ENCODE assay signal across 22 cellular contexts in genomic region chr3:126903521-126903920, GRCh38.
DNase-seq lines count a peak whose midpoint lies in the region; ATAC-seq, FAIRE-seq and TF ChIP-seq lines count a peak whose summit lies in the region.
"Had no signal": no experiment of that assay in that cellular context is flagged by ENCODE, and none has a peak within 500 bp of the region (broad histone marks: within the 10 kb centered on the region; RNA-seq: fewer than 3 reads in every experiment).

No MANE protein-coding gene starts in this region.

- H3K4me3 ChIP-seq in hepatocyte, result no peak overlapping the region
- H3K4me3 ChIP-seq in pancreas, result no peak overlapping the region
- H3K4me3 ChIP-seq: PC-9, SK-N-MC had no signal

- H2AFZ ChIP-seq in hepatocyte, result no peak overlapping the region
- H2AFZ ChIP-seq: PC-9 had no signal

- DNase-seq in hepatocyte (ENCODE audit: low spot score) (peak; percentile 16), pancreas (no peak), epidermal melanocyte (ENCODE audit: insufficient read length, low spot score) (no peak)
- no peak for DNase-seq in activated CD4-positive, alpha-beta T cell treated with anti-CD3 and anti-CD28 coated beads, Interleukin-2, amount 10 ng/mL, durations not matched to agents 24 days and 14 days
- DNase-seq: BE2C; CD4-positive, CD25-positive, alpha-beta regulatory T cell; DMS79; MM.1S; NCI-H1048; NCI-H1417 treated with DMSO at 0.1 percent for 48 hours; NCI-H187; NCI-H446 treated with DMSO at 0.1 percent for 48 hours; NCI-H69; RPMI8226; SHP77 had no signal

- no peaks in the 10 kb centered on the region for H4K20me1 ChIP-seq in hepatocyte (ENCODE audit: insufficient read depth, poor library complexity, severe bottlenecking)

- no peak for FAIRE-seq in pancreas (lab: Jason Lieb, UNC)
- FAIRE-seq: GM19239, H54 had no signal

- WGBS in hepatocyte (ENCODE audit: low lambda C conversion rate, missing lambda C conversion rate), result 75% methylated on average over 3 of the region's 3 CpGs
- 26 to 31% methylated on average over 3 of the region's 3 CpGs for WGBS in pancreas, 2 donors

- H3K4me2 ChIP-seq in hepatocyte, result no peak overlapping the region
- H3K4me2 ChIP-seq: PC-9 had no signal

- H3K9me3 Mint-ChIP-seq in activated CD4-positive, alpha-beta T cell treated with anti-CD3 and anti-CD28 coated beads, Interleukin-2, amount 10 ng/mL, durations not matched to agents 24 days and 14 days, result no peaks in the 10 kb centered on the region
- H3K9me3 Mint-ChIP-seq: CD4-positive, CD25-positive, alpha-beta regulatory T cell had no signal

- H3K4me1 Mint-ChIP-seq in activated CD4-positive, alpha-beta T cell treated with anti-CD3 and anti-CD28 coated beads, Interleukin-2, amount 10 ng/mL, durations not matched to agents 24 days and 14 days, result peaks cover 1% of the 10 kb centered on the region

- H3K36me3 ChIP-seq in hepatocyte (replicated peaks; ENCODE audit: insufficient read depth, low read depth) (no peaks in the 10 kb centered on the region), pancreas (no peaks in the 10 kb centered on the region)
- H3K36me3 ChIP-seq: BE2C had no signal

- H3K27me3 ChIP-seq in hepatocyte, result no peaks in the 10 kb centered on the region
- H3K27me3 ChIP-seq in pancreas, result no peaks in the 10 kb centered on the region
- H3K27me3 ChIP-seq: BE2C had no signal

- H3K27ac Mint-ChIP-seq in activated CD4-positive, alpha-beta T cell treated with anti-CD3 and anti-CD28 coated beads, Interleukin-2, amount 10 ng/mL, durations not matched to agents 24 days and 14 days, result no peak overlapping the region
- H3K27ac Mint-ChIP-seq: CD4-positive, CD25-positive, alpha-beta regulatory T cell had no signal

- H3K9me3 ChIP-seq in hepatocyte (ENCODE audit: low read depth), result no peaks in the 10 kb centered on the region
- no peaks in the 10 kb centered on the region for H3K9me3 ChIP-seq in pancreas
- H3K9me3 ChIP-seq: BE2C had no signal

- H3K79me2 ChIP-seq in hepatocyte, result no peaks in the 10 kb centered on the region

- intact Hi-C loops in pancreas (cut with DNase I), result no loop called here
- intact Hi-C loops in activated CD4-positive, alpha-beta T cell treated with anti-CD3 and anti-CD28 coated beads, Interleukin-2, amount 10 ng/mL, durations not matched to agents 24 days and 14 days (cut with micrococcal nuclease), result no loop called here

- peak overlapping the region; percentile 38; the same call in 1 of the 2 replicates for H3K27ac ChIP-seq in VCaP
- no peak overlapping the region for H3K27ac ChIP-seq in hepatocyte
- H3K27ac ChIP-seq in pancreas, result no peak overlapping the region
- H3K27ac ChIP-seq: PC-9, SK-N-MC had no signal

- H3K4me1 ChIP-seq in hepatocyte (ENCODE audit: insufficient read depth), result no peaks in the 10 kb centered on the region
- no peaks in the 10 kb centered on the region for H3K4me1 ChIP-seq in pancreas

- H3K27me3 Mint-ChIP-seq in activated CD4-positive, alpha-beta T cell treated with anti-CD3 and anti-CD28 coated beads, Interleukin-2, amount 10 ng/mL, durations not matched to agents 24 days and 14 days, result no peaks in the 10 kb centered on the region
- H3K27me3 Mint-ChIP-seq: CD4-positive, CD25-positive, alpha-beta regulatory T cell had no signal

- no peaks in the 10 kb centered on the region for H3K9me2 ChIP-seq in hepatocyte (replicated peaks; ENCODE audit: insufficient read depth)

- TF ChIP-seq CTCF in VCaP (conservative IDR thresholded peaks at IDR 0.05) (no peak), hepatocyte (IDR thresholded peaks at IDR 0.05; ENCODE audit: poor library complexity) (no peak), pancreas (IDR thresholded peaks at IDR 0.05) (no peak)

- ATAC-seq in pancreas, result peak in 3 of 4 donors; percentile 38 to 54 (median 53)
- ATAC-seq in GM21717 (IDR thresholded peaks at IDR 0.05; ENCODE audit: unreplicated experiment), result no peak
- ATAC-seq in GM19467 (IDR thresholded peaks at IDR 0.05; ENCODE audit: unreplicated experiment), result no peak

- H3K36me3 Mint-ChIP-seq in activated CD4-positive, alpha-beta T cell treated with anti-CD3 and anti-CD28 coated beads, Interleukin-2, amount 10 ng/mL, durations not matched to agents 24 days and 14 days (ENCODE audit: low read depth), result no peaks in the 10 kb centered on the region

- H3K4me3 Mint-ChIP-seq in activated CD4-positive, alpha-beta T cell treated with anti-CD3 and anti-CD28 coated beads, Interleukin-2, amount 10 ng/mL, durations not matched to agents 24 days and 14 days, result no peak overlapping the region
- H3K4me3 Mint-ChIP-seq: CD4-positive, CD25-positive, alpha-beta regulatory T cell had no signal

Comparison
In these comparisons a context has a peak if more than half of its experiments do, and no peak if none do; other contexts are left out.
1. ATAC-seq: peak in pancreas (3 of 4); none in GM21717 (single experiment) and GM19467 (single experiment).